8 cellular contexts compared by ENCODE assay signal in genomic region chr9:124197177-124198095, GRCh38.
A peak's percentile ranks its signal among the peaks of the same experiment; 100 is the strongest.
DNase-seq lines count a peak whose midpoint lies in the region; ATAC-seq, FAIRE-seq and TF ChIP-seq lines count a peak whose summit lies in the region.

No MANE protein-coding gene starts in this region.

- FAIRE-seq in GM19239 (lab: Jason Lieb, UNC), result peak; percentile 99

- H3K4me3 ChIP-seq in BLaER1 (no peak overlapping the region), stomach (no peak overlapping the region), uterus (no peak overlapping the region)

- H3K9me3 ChIP-seq in BLaER1 (peaks cover 36% of the 10 kb centered on the region), stomach (peaks cover 0 to 12% (median 11%) of the 10 kb centered on the region in 4 donors), uterus (no peaks in the 10 kb centered on the region)

- H3K4me1 ChIP-seq in BLaER1, result peaks cover 53% of the 10 kb centered on the region
- peaks cover 0 to 10% (median 0%) of the 10 kb centered on the region in 4 donors for H3K4me1 ChIP-seq in stomach
- H3K4me1 ChIP-seq in uterus, result no peaks in the 10 kb centered on the region

- H3K27ac ChIP-seq in BLaER1 (no peak overlapping the region), stomach (peak overlapping the region in 2 of 5 donors; percentile 33 to 46), uterus (no peak overlapping the region)

- intact Hi-C loops in stomach (cut with DNase I; ENCODE audit: low total_unique reads), result no loop called here
- intact Hi-C loops in uterus (cut with DNase I; ENCODE audit: low total_unique reads), result no loop called here

- no peaks in the 10 kb centered on the region for H4K20me1 ChIP-seq in BLaER1

- TF ChIP-seq CTCF in stomach (IDR thresholded peaks at IDR 0.05) (no peak), uterus (IDR thresholded peaks at IDR 0.05) (no peak)

- no peak overlapping the region for H3K9ac ChIP-seq in BLaER1

- ATAC-seq in HG03175 (IDR thresholded peaks at IDR 0.05; ENCODE audit: unreplicated experiment), result peak; percentile 62

- H3K4me2 ChIP-seq in BLaER1, result peak overlapping the region; percentile 43

- H3K36me3 ChIP-seq in BLaER1 (no peaks in the 10 kb centered on the region), stomach (no peaks in the 10 kb centered on the region), uterus (no peaks in the 10 kb centered on the region)

- no peak for DNase-seq in GM19239 (ENCODE audit: insufficient read length, low spot score)
- DNase-seq in activated CD8-positive, alpha-beta memory T cell treated with anti-CD3 and anti-CD28 coated beads, Interleukin-2, amount 50 U/mL, for 4 hours, result peak; percentile 13
- DNase-seq in stomach, result peak; percentile 5
- no peak for DNase-seq in stimulated activated CD4-positive, alpha-beta T cell treated with anti-CD3 and anti-CD28 coated beads, Interleukin-15, amount 100 ng/mL, for 24 hours
- no peak for DNase-seq in activated CD4-positive, alpha-beta T cell treated with anti-CD3 and anti-CD28 coated beads, Interleukin-2, amount 50 U/mL, for 48 hours
- DNase-seq in uterus, result no peak

- 67 to 84% (median 73%) methylated on average over 14 of the region's 14 CpGs for WGBS in stomach, 5 donors

- TF ChIP-seq POLR2A in stomach (IDR thresholded peaks at IDR 0.05) (no peak), uterus (IDR thresholded peaks at IDR 0.05) (no peak)

- TF ChIP-seq EP300 in stomach (IDR thresholded peaks at IDR 0.05), result no peak

- H3K27me3 ChIP-seq in BLaER1, result no peaks in the 10 kb centered on the region
- H3K27me3 ChIP-seq in stomach, result no peaks in the 10 kb centered on the region
- no peaks in the 10 kb centered on the region for H3K27me3 ChIP-seq in uterus

Comparison
In these comparisons a context has a peak if more than half of its experiments do, and no peak if none do; other contexts are left out.
1. DNase-seq: peak in activated CD8-positive, alpha-beta memory T cell treated with anti-CD3 and anti-CD28 coated beads, Interleukin-2, amount 50 U/mL, for 4 hours (single experiment) and stomach (single experiment); none in GM19239 (single experiment), stimulated activated CD4-positive, alpha-beta T cell treated with anti-CD3 and anti-CD28 coated beads, Interleukin-15, amount 100 ng/mL, for 24 hours (single experiment), activated CD4-positive, alpha-beta T cell treated with anti-CD3 and anti-CD28 coated beads, Interleukin-2, amount 50 U/mL, for 48 hours (0 of 2) and uterus (0 of 2).